Comparison of ENCODE assay signal across 8 cellular contexts in the genomic region with DNA sequence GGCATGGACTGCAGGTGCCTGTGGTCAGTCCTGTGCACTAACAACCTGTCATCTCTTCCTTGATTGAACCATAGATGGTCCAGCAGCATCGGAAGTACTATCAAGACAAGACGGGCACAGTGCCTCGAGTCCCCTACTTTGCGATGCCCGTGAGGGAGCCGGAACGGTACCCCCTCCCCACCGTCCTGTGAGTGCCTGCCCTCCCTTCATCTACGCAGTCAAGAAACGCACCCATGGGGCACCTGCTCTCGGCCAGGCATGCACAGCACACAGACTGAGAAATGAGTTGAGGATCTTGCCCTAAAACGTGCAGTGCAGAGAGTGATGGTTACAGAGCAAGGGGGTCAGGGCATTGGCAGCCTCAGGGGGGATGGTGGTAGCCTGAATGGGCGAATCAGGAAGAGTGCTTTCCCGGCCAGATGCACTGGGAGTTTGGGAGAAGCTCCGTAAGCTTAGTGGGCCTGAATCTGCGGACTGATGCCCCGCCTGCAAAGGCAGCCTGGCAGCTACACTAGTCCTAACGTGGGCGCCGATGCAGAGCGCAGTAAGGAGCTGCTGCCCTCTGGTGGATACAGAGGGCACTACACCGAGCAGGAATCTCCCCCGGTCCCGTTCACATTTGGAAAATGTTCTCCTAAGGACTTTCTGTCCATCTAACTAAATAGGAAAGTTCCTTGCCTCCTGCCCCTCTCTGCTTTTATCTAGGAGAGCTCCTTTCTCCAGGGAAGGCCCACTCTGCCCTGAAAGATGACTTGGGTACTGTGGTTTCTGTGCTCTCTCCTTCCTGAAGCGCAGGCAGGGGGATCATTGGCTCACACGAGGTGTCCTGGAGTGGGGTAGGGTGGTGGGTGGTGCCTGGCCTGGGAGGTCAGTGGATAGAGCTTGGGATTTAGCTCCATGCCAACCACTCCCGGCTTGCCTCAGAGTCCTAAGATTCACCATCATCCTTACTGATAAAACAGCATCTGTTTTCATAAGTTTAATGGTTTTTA.
DNase-seq lines count a peak whose midpoint lies in the region; ATAC-seq and TF ChIP-seq lines count a peak whose summit lies in the region.

No MANE protein-coding gene starts in this region.

- in situ Hi-C loops in G401 (cut with HindIII; ENCODE audit: low sequenced_read_pairs): loop anchor here (10.0 kb wide), 1 partner anchor 63 kb away; no protein-coding TSS in a partner anchor

- peaks cover 54% of the 10 kb centered on the region for H3K27me3 Mint-ChIP-seq in activated naive CD4-positive, alpha-beta T cell treated with anti-CD3 and anti-CD28 coated beads, Interleukin-2, amount 10 ng/mL, durations not matched to agents 7 days and 5 days

- no peaks in the 10 kb centered on the region for H3K4me1 Mint-ChIP-seq in activated naive CD4-positive, alpha-beta T cell treated with anti-CD3 and anti-CD28 coated beads, Interleukin-2, amount 10 ng/mL, durations not matched to agents 7 days and 5 days

- no peaks in the 10 kb centered on the region for H3K9me3 Mint-ChIP-seq in activated naive CD4-positive, alpha-beta T cell treated with anti-CD3 and anti-CD28 coated beads, Interleukin-2, amount 10 ng/mL, durations not matched to agents 7 days and 5 days

- no peak overlapping the region for H3K4me3 Mint-ChIP-seq in activated naive CD4-positive, alpha-beta T cell treated with anti-CD3 and anti-CD28 coated beads, Interleukin-2, amount 10 ng/mL, durations not matched to agents 7 days and 5 days

- no peak overlapping the region for H3K4me2 ChIP-seq in SK-N-SH

- H3K9ac ChIP-seq in SK-N-SH: no peak overlapping the region

- ATAC-seq in psoas muscle (peak; percentile 87 to 93 (median 90)), GM21360 (IDR thresholded peaks at IDR 0.05; ENCODE audit: unreplicated experiment) (no peak), HG02938 (IDR thresholded peaks at IDR 0.05; ENCODE audit: unreplicated experiment) (no peak)

- H3K36me3 Mint-ChIP-seq in activated naive CD4-positive, alpha-beta T cell treated with anti-CD3 and anti-CD28 coated beads, Interleukin-2, amount 10 ng/mL, durations not matched to agents 7 days and 5 days: no peaks in the 10 kb centered on the region

- POLR2A ChIA-PET in SK-N-SH (lab: Yijun Ruan, JAX): interaction anchor here (0.6 to 1.0 kb wide), 2 partner anchors 168 to 232 kb away, joined by 4 to 5 read pairs; a partner anchor contains a TSS

- peaks cover 0 to 3% of the 10 kb centered on the region in 2 experiments; a peak in 1 of 4 replicates for H3K4me1 ChIP-seq in SK-N-SH (ENCODE audit: control insufficient read depth in 1 of 2, insufficient read depth in 2 of 2, low read depth in 1 of 2, low read length in 1 of 2)
- H3K4me1 ChIP-seq in psoas muscle: no peaks in the 10 kb centered on the region

- H3F3A ChIP-seq in SK-N-SH (replicated peaks; ENCODE audit: insufficient read depth): no peaks in the 10 kb centered on the region

- TF ChIP-seq EP300 in SK-N-SH (IDR thresholded peaks at IDR 0.05; ENCODE audit: borderline replicate concordance in 1 of 2, low read depth in 1 of 2, low read length in 1 of 2): no peak

- H3K9me3 ChIP-seq in MG63 (no peaks in the 10 kb centered on the region), SK-N-SH (no peaks in the 10 kb centered on the region), psoas muscle (no peaks in the 10 kb centered on the region)

- no peaks in the 10 kb centered on the region for H3K9me2 ChIP-seq in SK-N-SH

- TF ChIP-seq CTCF in SK-N-SH (IDR thresholded peaks at IDR 0.05) (peak; percentile 99), psoas muscle (IDR thresholded peaks at IDR 0.05) (peak; percentile 97)

- 41% methylated on average over 27 of the region's 27 CpGs for WGBS in SK-N-SH (ENCODE audit: low lambda C conversion rate)
- 42% methylated on average over 27 of the region's 27 CpGs for WGBS in psoas muscle, 3 donors

- no peaks in the 10 kb centered on the region for H4K20me1 ChIP-seq in SK-N-SH (ENCODE audit: insufficient read depth)

- CTCF ChIA-PET in SK-N-SH (lab: Yijun Ruan, JAX): interaction anchor here (0.5 to 10.9 kb wide), 115 partner anchors 9 to 846 kb away, joined by 3 to 153 read pairs (median 4); a partner anchor contains a TSS
- CTCF ChIA-PET in activated naive CD4-positive, alpha-beta T cell treated with anti-CD3 and anti-CD28 coated beads, Interleukin-2, amount 10 ng/mL, durations not matched to agents 7 days and 5 days (lab: Charles Lee): interaction anchor here (0.6 to 3.5 kb wide), 29 partner anchors 9 to 997 kb away, joined by 3 to 52 read pairs (median 3); no protein-coding TSS in a partner anchor

- TF ChIP-seq RAD21 in SK-N-SH (IDR thresholded peaks at IDR 0.05; ENCODE audit: low read length): peak; percentile 98

- no peaks in the 10 kb centered on the region for H3K79me2 ChIP-seq in SK-N-SH (ENCODE audit: insufficient read depth)

- H3K27ac ChIP-seq in SK-N-SH (ENCODE audit: low read depth in 2 of 2, low read length in 1 of 2): no peak overlapping the region
- no peak overlapping the region for H3K27ac ChIP-seq in psoas muscle

- DNase-seq in G401 (ENCODE audit: low spot score): peak; percentile 82
- peak; percentile 63 for DNase-seq in MG63
- peak; percentile 94 for DNase-seq in SK-N-SH
- DNase-seq in activated naive CD4-positive, alpha-beta T cell treated with anti-CD3 and anti-CD28 coated beads, Interleukin-2, amount 10 ng/mL, durations not matched to agents 7 days and 5 days: peak; percentile 70
- DNase-seq in cardiac septum (ENCODE audit: low spot score): peak; percentile 26
- DNase-seq in psoas muscle: peak; percentile 62 to 79

- H3K36me3 ChIP-seq in MG63 (no peaks in the 10 kb centered on the region), SK-N-SH (replicated peaks in 1 of 2; ENCODE audit: control insufficient read depth in 1 of 2, insufficient read depth in 2 of 2, low read length in 1 of 2) (no peaks in the 10 kb centered on the region), psoas muscle (ENCODE audit: insufficient read depth in 1 of 2, low read depth in 1 of 2) (no peaks in the 10 kb centered on the region)

- H3K4me3 ChIP-seq in MG63: no peak overlapping the region
- peak overlapping the region in 1 of 2 experiments; percentile 2; a peak in 1 of 4 replicates for H3K4me3 ChIP-seq in SK-N-SH (ENCODE audit: low read depth in 2 of 2, low read length in 1 of 2)
- H3K4me3 ChIP-seq in psoas muscle: no peak overlapping the region

- no peaks in the 10 kb centered on the region for H3K27me3 ChIP-seq in MG63
- peaks cover 67% of the 10 kb centered on the region for H3K27me3 ChIP-seq in SK-N-SH (ENCODE audit: insufficient read depth)
- peaks cover 0 to 9% (median 3%) of the 10 kb centered on the region in 3 donors for H3K27me3 ChIP-seq in psoas muscle (ENCODE audit: insufficient read depth in 3 of 3, low read length in 2 of 3)

- intact Hi-C loops in cardiac septum (cut with DNase I): loop anchor here (5.0 to 10.0 kb wide), 2 partner anchors 75 to 233 kb away; a partner anchor contains a TSS
- intact Hi-C loops in psoas muscle (cut with DNase I): loop anchor here in 1 of 2 donors (2.0 kb wide), 1 partner anchor 73 kb away; no protein-coding TSS in a partner anchor

- H2AFZ ChIP-seq in SK-N-SH (ENCODE audit: low read depth): no peak overlapping the region

- H3K27ac Mint-ChIP-seq in activated naive CD4-positive, alpha-beta T cell treated with anti-CD3 and anti-CD28 coated beads, Interleukin-2, amount 10 ng/mL, durations not matched to agents 7 days and 5 days: no peak overlapping the region

TF ChIP-seq in SK-N-SH, 30 proteins besides CTCF, POLR2A, EP300 and RAD21:
- TF ChIP-seq, protein P1, sequence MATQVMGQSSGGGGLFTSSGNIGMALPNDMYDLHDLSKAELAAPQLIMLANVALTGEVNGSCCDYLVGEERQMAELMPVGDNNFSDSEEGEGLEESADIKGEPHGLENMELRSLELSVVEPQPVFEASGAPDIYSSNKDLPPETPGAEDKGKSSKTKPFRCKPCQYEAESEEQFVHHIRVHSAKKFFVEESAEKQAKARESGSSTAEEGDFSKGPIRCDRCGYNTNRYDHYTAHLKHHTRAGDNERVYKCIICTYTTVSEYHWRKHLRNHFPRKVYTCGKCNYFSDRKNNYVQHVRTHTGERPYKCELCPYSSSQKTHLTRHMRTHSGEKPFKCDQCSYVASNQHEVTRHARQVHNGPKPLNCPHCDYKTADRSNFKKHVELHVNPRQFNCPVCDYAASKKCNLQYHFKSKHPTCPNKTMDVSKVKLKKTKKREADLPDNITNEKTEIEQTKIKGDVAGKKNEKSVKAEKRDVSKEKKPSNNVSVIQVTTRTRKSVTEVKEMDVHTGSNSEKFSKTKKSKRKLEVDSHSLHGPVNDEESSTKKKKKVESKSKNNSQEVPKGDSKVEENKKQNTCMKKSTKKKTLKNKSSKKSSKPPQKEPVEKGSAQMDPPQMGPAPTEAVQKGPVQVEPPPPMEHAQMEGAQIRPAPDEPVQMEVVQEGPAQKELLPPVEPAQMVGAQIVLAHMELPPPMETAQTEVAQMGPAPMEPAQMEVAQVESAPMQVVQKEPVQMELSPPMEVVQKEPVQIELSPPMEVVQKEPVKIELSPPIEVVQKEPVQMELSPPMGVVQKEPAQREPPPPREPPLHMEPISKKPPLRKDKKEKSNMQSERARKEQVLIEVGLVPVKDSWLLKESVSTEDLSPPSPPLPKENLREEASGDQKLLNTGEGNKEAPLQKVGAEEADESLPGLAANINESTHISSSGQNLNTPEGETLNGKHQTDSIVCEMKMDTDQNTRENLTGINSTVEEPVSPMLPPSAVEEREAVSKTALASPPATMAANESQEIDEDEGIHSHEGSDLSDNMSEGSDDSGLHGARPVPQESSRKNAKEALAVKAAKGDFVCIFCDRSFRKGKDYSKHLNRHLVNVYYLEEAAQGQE (IDR thresholded peaks at IDR 0.05; ENCODE audit: low read depth, low read length): no peak
- TF ChIP-seq CHD2 (IDR thresholded peaks at IDR 0.05; ENCODE audit: low read length, partially characterized antibody) (peak; percentile 49), NRF1 (IDR thresholded peaks at IDR 0.05; ENCODE audit: low read depth, low read length) (peak; percentile 27; the same call in 1 of the 2 replicates), MXI1 (IDR thresholded peaks at IDR 0.05; ENCODE audit: low read depth, low read length) (peak; percentile 38; the same call in 1 of the 2 replicates), SMC3 (IDR thresholded peaks at IDR 0.05; ENCODE audit: low read depth, low read length) (peak; percentile 96)
- TF ChIP-seq, protein P2, sequence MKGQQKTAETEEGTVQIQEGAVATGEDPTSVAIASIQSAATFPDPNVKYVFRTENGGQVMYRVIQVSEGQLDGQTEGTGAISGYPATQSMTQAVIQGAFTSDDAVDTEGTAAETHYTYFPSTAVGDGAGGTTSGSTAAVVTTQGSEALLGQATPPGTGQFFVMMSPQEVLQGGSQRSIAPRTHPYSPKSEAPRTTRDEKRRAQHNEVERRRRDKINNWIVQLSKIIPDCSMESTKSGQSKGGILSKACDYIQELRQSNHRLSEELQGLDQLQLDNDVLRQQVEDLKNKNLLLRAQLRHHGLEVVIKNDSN (IDR thresholded peaks at IDR 0.05; ENCODE audit: borderline replicate concordance, low read depth): no peak

Comparison
In these comparisons a context has a peak if more than half of its experiments do, and no peak if none do; other contexts are left out.
1. DNase-seq: peak in every context shown above with its lines; median percentile 94 in SK-N-SH; 82 in G401; 70 in psoas muscle; 70 in activated naive CD4-positive, alpha-beta T cell treated with anti-CD3 and anti-CD28 coated beads, Interleukin-2, amount 10 ng/mL, durations not matched to agents 7 days and 5 days; 63 in MG63; 26 in cardiac septum.
2. ATAC-seq: peak in psoas muscle (4 of 4); none in GM21360 (single experiment) and HG02938 (single experiment).